In the genomic region with DNA sequence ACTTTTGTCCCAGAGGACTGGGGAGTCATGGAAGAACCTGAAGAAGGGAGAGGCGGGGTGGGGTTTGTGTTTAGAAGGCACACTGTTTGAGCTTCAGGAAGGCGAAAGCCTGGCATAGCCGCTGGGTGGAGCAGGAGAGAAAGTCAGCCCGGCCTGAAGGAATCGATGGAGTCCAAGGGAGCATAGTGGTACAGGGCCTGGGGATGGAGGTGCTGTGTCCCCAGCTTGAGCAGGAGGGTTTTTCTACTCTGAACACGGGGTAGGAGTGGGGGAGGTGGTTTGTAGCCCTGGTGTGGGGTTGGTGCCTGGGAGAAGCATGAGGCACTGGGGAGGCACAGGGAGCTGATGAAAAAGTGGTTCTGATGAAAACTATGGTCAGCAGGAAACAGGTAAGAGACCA, we compare ENCODE assay signal across 21 cellular contexts. TPM values are rescaled to one million over a fixed set of nuclear protein-coding genes. Genes with fewer than 3 reads are reported as not detected.
DNase-seq lines count a peak whose midpoint lies in the region; ATAC-seq and TF ChIP-seq lines count a peak whose summit lies in the region.
"Had no signal": no experiment of that assay in that cellular context is flagged by ENCODE, and none has a peak within 500 bp of the region (broad histone marks: within the 10 kb centered on the region; RNA-seq: fewer than 3 reads in every experiment).

No MANE protein-coding gene starts in this region.

- DNase-seq in Calu3 (peak; percentile 25), HuH-7 (ENCODE audit: low spot score) (peak; percentile 77), choroid plexus epithelial cell (ENCODE audit: low read depth) (no peak), neural crest cell (ENCODE audit: low read depth, low spot score) (no peak), coronary artery (ENCODE audit: low spot score) (no peak)
- DNase-seq: activated CD4-positive, alpha-beta T cell treated with anti-CD3 and anti-CD28 coated beads, Interleukin-2, amount 50 U/mL, for 4 hours; activated CD8-positive, alpha-beta memory T cell treated with anti-CD3 and anti-CD28 coated beads, Interleukin-2, amount 50 U/mL, for 48 hours; activated effector memory CD4-positive, alpha-beta T cell treated with anti-CD3 and anti-CD28 coated beads, Interleukin-2, amount 50 U/mL, for 16 hours; caudate nucleus; COR-L47; NCI-H1417; NCI-H2171; NCI-H69; stimulated activated CD4-positive, alpha-beta T cell treated with anti-CD3 and anti-CD28 coated beads, Interleukin-1b, Interleukin-23, amount 100 ng/mL, for 48 hours; stimulated activated naive CD4-positive, alpha-beta T cell; thyroid gland had no signal

- BruUV-seq in Calu3 (replicated peaks; lab: Mats Ljungman, UMichigan), result no TSS peak

- intact Hi-C loops in Calu3 (cut with micrococcal nuclease; ENCODE audit: unreplicated experiment), result no loop called here

- ATAC-seq in GM18498 (IDR thresholded peaks at IDR 0.05; ENCODE audit: unreplicated experiment) (no peak), GM21381 (IDR thresholded peaks at IDR 0.05; ENCODE audit: unreplicated experiment) (no peak)

- peaks cover 38% of the 10 kb centered on the region for H3K4me1 Mint-ChIP-seq in Calu3 (ENCODE audit: low read depth, unreplicated experiment)
- H3K4me1 Mint-ChIP-seq in neural crest cell, result peaks cover 16% of the 10 kb centered on the region

- no peak overlapping the region for H3K27ac ChIP-seq in coronary artery
- H3K27ac ChIP-seq: esophagus muscularis mucosa, SJSA1, thyroid gland had no signal

- H3K9me3 Mint-ChIP-seq in Calu3 (ENCODE audit: low read depth, unreplicated experiment), result no peaks in the 10 kb centered on the region
- no peaks in the 10 kb centered on the region for H3K9me3 Mint-ChIP-seq in neural crest cell
- H3K9me3 Mint-ChIP-seq: nephron had no signal

- no peaks in the 10 kb centered on the region for H3K27me3 Mint-ChIP-seq in Calu3 (ENCODE audit: unreplicated experiment)
- H3K27me3 Mint-ChIP-seq in neural crest cell (ENCODE audit: low read depth), result no peaks in the 10 kb centered on the region

- TF ChIP-seq CTCF in Calu3 (IDR thresholded peaks at IDR 0.05; ENCODE audit: unreplicated experiment) (no peak), choroid plexus epithelial cell (conservative IDR thresholded peaks at IDR 0.05; ENCODE audit: low read depth, low read length) (peak; percentile 32), neural crest cell (conservative IDR thresholded peaks at IDR 0.05) (no peak), coronary artery (IDR thresholded peaks at IDR 0.05) (no peak)

- H3K4me3 ChIP-seq in choroid plexus epithelial cell (ENCODE audit: low read depth, low read length) (no peak overlapping the region), coronary artery (no peak overlapping the region)
- H3K4me3 ChIP-seq: esophagus muscularis mucosa, SJSA1, thyroid gland had no signal

- H3K27ac Mint-ChIP-seq in Calu3 (ENCODE audit: unreplicated experiment) (no peak overlapping the region), neural crest cell (ENCODE audit: unreplicated experiment) (no peak overlapping the region)

- CTCF ChIA-PET in Calu3 (lab: Charles Lee), result interaction anchor here (0.6 to 1.0 kb wide), 3 partner anchors 20 to 224 kb away, joined by 3 to 6 read pairs (median 3); no protein-coding TSS in a partner anchor

- H3K36me3 Mint-ChIP-seq in Calu3 (ENCODE audit: insufficient read depth, unreplicated experiment) (peaks cover 22% of the 10 kb centered on the region), neural crest cell (ENCODE audit: low read depth) (peaks cover 4% of the 10 kb centered on the region)

- H3K4me3 Mint-ChIP-seq in Calu3 (ENCODE audit: low read depth, unreplicated experiment), result no peak overlapping the region
- peak overlapping the region; percentile 19 for H3K4me3 Mint-ChIP-seq in neural crest cell

RNA-seq across cellular contexts. Expression of a gene that starts 4.7 kb away (rescaled TPM):
- total RNA-seq in Calu3 (2022) (19.7 and 20.2 TPM in 2 replicates), neural crest cell (4.9 and 5.5 TPM in 2 replicates)

RNA-seq across cellular contexts. Expression of a gene that starts 7.7 kb away (rescaled TPM):
- total RNA-seq in Calu3 (2022) (47.1 and 50.9 TPM in 2 replicates), neural crest cell (88.7 and 91.8 TPM in 2 replicates)

RNA-seq across cellular contexts. Expression of a gene that starts 12.0 kb away (rescaled TPM):
- 141 and 155 TPM in 2 replicates for total RNA-seq in Calu3 (2022)
- total RNA-seq in neural crest cell, result 125 and 129 TPM in 2 replicates

RNA-seq across cellular contexts. Expression of a gene that starts 16.9 kb away (rescaled TPM):
- total RNA-seq in Calu3 (2022) (41.2 and 43.3 TPM in 2 replicates), neural crest cell (32.7 and 34.4 TPM in 2 replicates)

RNA-seq across cellular contexts. Expression of a gene that starts 40.0 kb away (rescaled TPM):
- total RNA-seq in Calu3 (2022) (24.2 and 28.5 TPM in 2 replicates), neural crest cell (37.7 and 44.1 TPM in 2 replicates)

Comparison
In these comparisons a context has a peak if more than half of its experiments do, and no peak if none do; other contexts are left out.
1. DNase-seq: peak in Calu3 (single experiment) and HuH-7 (single experiment); none in choroid plexus epithelial cell (single experiment), neural crest cell (single experiment) and coronary artery (single experiment).